In the genomic region with DNA sequence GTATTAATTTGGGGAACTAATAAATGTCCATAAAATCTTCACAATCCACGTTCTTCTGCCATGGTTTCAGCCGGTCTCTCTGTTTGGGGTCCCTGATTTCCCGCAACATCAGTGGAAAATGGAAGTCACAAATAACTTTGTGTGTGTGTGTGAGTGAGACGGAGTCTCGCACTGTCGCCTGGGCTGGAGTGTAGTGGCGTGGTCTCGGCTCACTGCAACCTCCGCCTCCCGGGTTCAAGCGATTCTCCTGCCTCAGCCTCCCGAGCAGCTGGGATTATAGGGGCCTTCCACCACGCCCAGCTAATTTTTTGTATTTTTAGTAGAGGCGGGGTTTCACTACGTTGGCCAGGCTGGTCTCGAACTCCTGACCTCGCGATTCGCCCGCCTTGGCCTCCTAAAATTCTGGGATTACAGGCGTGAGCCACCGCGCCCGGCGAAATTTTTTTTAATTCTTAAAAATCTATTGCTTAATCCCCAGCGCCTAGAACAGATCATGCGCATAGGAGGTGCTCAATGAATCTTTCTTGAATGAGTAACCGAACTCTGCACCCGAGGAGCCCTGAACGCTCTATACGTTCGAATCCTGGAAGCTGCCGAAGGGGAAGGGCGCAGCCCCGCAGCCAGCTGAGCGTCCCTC, we compare ENCODE assay signal across 8 cellular contexts. TPM values are rescaled to one million over a fixed set of nuclear protein-coding genes. Genes with fewer than 3 reads are reported as not detected.
A peak's percentile ranks its signal among the peaks of the same experiment; 100 is the strongest.
DNase-seq lines count a peak whose midpoint lies in the region; ATAC-seq, FAIRE-seq and TF ChIP-seq lines count a peak whose summit lies in the region.
"Not testable (repeated sequence)": the region's sequence is repeated elsewhere in the genome, so short reads cannot be mapped to it uniquely, and the experiment has no call there.

No MANE protein-coding gene starts in this region.

- FAIRE-seq in astrocyte (lab: Jason Lieb, UNC): not testable (repeated sequence)

- H3K9me3 ChIP-seq in H9 (ENCODE audit: control insufficient read depth, low read depth, low read length); astrocyte (ENCODE audit: insufficient read depth, low read depth, low read length): not testable (repeated sequence)

- H3K9ac ChIP-seq in H9 (ENCODE audit: extremely low read depth, insufficient read length, low read length) (peak overlapping the region; percentile 76), astrocyte (ENCODE audit: low read length) (peak overlapping the region; percentile 93)

- H2BK12ac ChIP-seq in H9 (ENCODE audit: insufficient read length, low read depth, low read length): not testable (repeated sequence)

- peak overlapping the region; percentile 97 for H3K4me3 ChIP-seq in astrocyte (ENCODE audit: insufficient read depth, low read depth, low read length)

- not testable (repeated sequence) for H2BK120ac ChIP-seq in H9 (ENCODE audit: low read depth, low read length, poor library complexity, severe bottlenecking)

- H2BK5ac ChIP-seq in H9 (ENCODE audit: insufficient read length, low read length): not testable (repeated sequence)

- H4K8ac ChIP-seq in H9 (replicated peaks; ENCODE audit: insufficient read length, low read depth, low read length): not testable (repeated sequence)

- H3K27me3 Mint-ChIP-seq in H9 (ENCODE audit: low read depth); astrocyte (ENCODE audit: low read depth, unreplicated experiment): not testable (repeated sequence)
- peaks cover 11% of the 10 kb centered on the region for H3K27me3 Mint-ChIP-seq in nephron progenitor cell (ENCODE audit: low read depth, poor library complexity)

- intact Hi-C loops in Right ventricle myocardium inferior (cut with DNase I): loop anchor here (5.0 to 10.0 kb wide), 2 partner anchors 59 to 159 kb away; partner anchors contain the start of genes CDR2L and NUP85

- H3T11ph ChIP-seq in H9 (ENCODE audit: low read length): not testable (repeated sequence)

- H4K91ac ChIP-seq in H9 (ENCODE audit: insufficient read length, low read depth, low read length): not testable (repeated sequence)

- H3K36me3 Mint-ChIP-seq in H9 (ENCODE audit: insufficient read depth in 1 of 3, low read depth in 3 of 3): peaks cover 17 to 42% (median 29%) of the 10 kb centered on the region in 3 experiments; a peak in 6 of 7 replicates
- H3K36me3 Mint-ChIP-seq in astrocyte (ENCODE audit: low read depth, unreplicated experiment): not testable (repeated sequence)
- peaks cover 24% of the 10 kb centered on the region for H3K36me3 Mint-ChIP-seq in nephron progenitor cell (ENCODE audit: low read depth)

- H3K79me2 ChIP-seq in H9 (ENCODE audit: insufficient read depth, low read length) (peaks cover 13% of the 10 kb centered on the region; the same call in 1 of the 2 replicates), astrocyte (ENCODE audit: insufficient read depth, low read length) (peaks cover 26% of the 10 kb centered on the region)

- in situ Hi-C loops in KBM-7 (cut with MboI; ENCODE audit: low pct_unique_long_range_greater_than_20kb, low sequenced_read_pairs): not testable (repeated sequence)

- H3K4me2 ChIP-seq in H9 (ENCODE audit: insufficient read depth, insufficient read length, low read length): peak overlapping the region; percentile 55
- H3K4me2 ChIP-seq in astrocyte (ENCODE audit: low read length): peak overlapping the region; percentile 85

- not testable (repeated sequence) for H2AFZ ChIP-seq in H9 (ENCODE audit: low read length)
- H2AFZ ChIP-seq in astrocyte (ENCODE audit: low read depth, low read length): peak overlapping the region; percentile 88

- peaks cover 47 to 54% of the 10 kb centered on the region in 2 experiments for H3K4me1 Mint-ChIP-seq in H9
- H3K4me1 Mint-ChIP-seq in astrocyte (ENCODE audit: low read depth, unreplicated experiment): peaks cover 11% of the 10 kb centered on the region
- H3K4me1 Mint-ChIP-seq in nephron progenitor cell: peaks cover 44% of the 10 kb centered on the region

- H3K79me1 ChIP-seq in H9 (ENCODE audit: insufficient read depth, low read depth, low read length, poor library complexity, severe bottlenecking): not testable (repeated sequence)

- H3K36me3 ChIP-seq in astrocyte (ENCODE audit: insufficient read depth, low read length): not testable (repeated sequence)

- WGBS in H9 (ENCODE audit: extremely low coverage, insufficient read length, low lambda C conversion rate): no CpG with 5 or more reads among the region's 36 CpGs

- H3K27ac ChIP-seq in H9 (ENCODE audit: insufficient read length, low read depth, low read length): not testable (repeated sequence)
- H3K27ac ChIP-seq in astrocyte (ENCODE audit: low read depth, low read length) (peak overlapping the region; percentile 79), temporal lobe (ENCODE audit: low read depth, low read length) (peak overlapping the region; percentile 91)

- not testable (repeated sequence) for H3K4ac ChIP-seq in H9 (ENCODE audit: low read depth, low read length)

- not testable (repeated sequence) for H4K20me1 ChIP-seq in H9 (ENCODE audit: control insufficient read depth, insufficient read depth, insufficient read length)
- H4K20me1 ChIP-seq in astrocyte (ENCODE audit: insufficient read depth, low read length): peaks cover 14% of the 10 kb centered on the region

- not testable (repeated sequence) for H3K18ac ChIP-seq in H9 (ENCODE audit: insufficient read length, low read depth, low read length)

- H3K9me3 Mint-ChIP-seq in H9; astrocyte (ENCODE audit: unreplicated experiment); nephron progenitor cell: not testable (repeated sequence)

- not testable (repeated sequence) for H3K23me2 ChIP-seq in H9 (ENCODE audit: insufficient read length, low read depth, low read length, poor library complexity, severe bottlenecking)

- DNase-seq in EH (ENCODE audit: low read depth) (peak; percentile 84), KBM-7 (peak; percentile 69), SKM-1 treated with dmso at 0.1 percent for 144 hours (lab: John Stamatoyannopoulos, UW; ENCODE audit: unreplicated experiment) (peak; percentile 53), astrocyte (ENCODE audit: low read depth) (peak; percentile 56)
- DNase-seq in H9; Right ventricle myocardium inferior (ENCODE audit: missing footprints); nephron progenitor cell: not testable (repeated sequence)

- ATAC-seq in Right ventricle myocardium inferior: peak; percentile 6

- H2BK15ac ChIP-seq in H9 (ENCODE audit: low read depth, low read length): not testable (repeated sequence)

- H3K56ac ChIP-seq in H9 (ENCODE audit: insufficient read length, low read depth, low read length): not testable (repeated sequence)

- not testable (repeated sequence) for H2BK20ac ChIP-seq in H9 (ENCODE audit: low read depth, low read length, poor library complexity, severe bottlenecking)

- H3K4me3 Mint-ChIP-seq in H9 (peak overlapping the region; percentile 96 to 98), astrocyte (ENCODE audit: unreplicated experiment) (peak overlapping the region; percentile 96), nephron progenitor cell (peak overlapping the region; percentile 96)

- H3K27ac Mint-ChIP-seq in H9: peak overlapping the region; percentile 85 to 96 (median 95)
- H3K27ac Mint-ChIP-seq in astrocyte (ENCODE audit: unreplicated experiment): peak overlapping the region; percentile 86
- H3K27ac Mint-ChIP-seq in nephron progenitor cell: peak overlapping the region; percentile 96

- not testable (repeated sequence) for H3K27me3 ChIP-seq in H9 (ENCODE audit: insufficient read depth, low read length); astrocyte (ENCODE audit: insufficient read depth, low read length)

- not testable (repeated sequence) for H4K5ac ChIP-seq in H9 (ENCODE audit: insufficient read length, low read depth, low read length)

- H2AK5ac ChIP-seq in H9 (ENCODE audit: insufficient read length, low read length): not testable (repeated sequence)

- peak overlapping the region; percentile 72 for H3K14ac ChIP-seq in H9 (ENCODE audit: insufficient read depth, low read length)

- H3K23ac ChIP-seq in H9 (ENCODE audit: insufficient read length, low read depth, low read length): not testable (repeated sequence)

- H3K4me1 ChIP-seq in H9 (ENCODE audit: insufficient read depth, low read length): not testable (repeated sequence)
- H3K4me1 ChIP-seq in astrocyte (ENCODE audit: insufficient read depth, low read length): peaks cover 13% of the 10 kb centered on the region

- TF ChIP-seq CTCF in H9 (conservative IDR thresholded peaks at IDR 0.05); astrocyte (IDR thresholded peaks at IDR 0.05; ENCODE audit: insufficient read depth, low read depth, low read length); nephron progenitor cell (IDR thresholded peaks at IDR 0.05): not testable (repeated sequence)

RNA-seq across cellular contexts. Expression of gene ATP5PD, which starts 0.7 kb away (rescaled TPM):
- 344 TPM in 2 replicates for total RNA-seq in H9 (2021)
- total RNA-seq in astrocyte: 238 and 239 TPM in 2 replicates
- total RNA-seq in Right ventricle myocardium inferior: 863 TPM
- 75.0 TPM for total RNA-seq in temporal lobe

RNA-seq across cellular contexts. Expression of gene KCTD2, which starts 1.0 kb away (rescaled TPM):
- total RNA-seq in H9 (2021) (40.1 and 41.6 TPM in 2 replicates), astrocyte (17.1 and 18.6 TPM in 2 replicates), Right ventricle myocardium inferior (26.7 TPM), temporal lobe (29.7 TPM)

RNA-seq across cellular contexts. Expression of gene MRPL58, which starts 33.6 kb away (rescaled TPM):
- total RNA-seq in H9 (2021): 41.0 and 43.2 TPM in 2 replicates
- 23.8 and 24.4 TPM in 2 replicates for total RNA-seq in astrocyte
- 51.4 TPM for total RNA-seq in Right ventricle myocardium inferior
- total RNA-seq in temporal lobe: 8.6 TPM

RNA-seq across cellular contexts. Expression of gene SLC16A5, which starts 41.7 kb away (rescaled TPM):
- total RNA-seq in H9 (2021) (17.0 and 17.1 TPM in 2 replicates), astrocyte (7.1 and 10.6 TPM in 2 replicates), Right ventricle myocardium inferior (7.1 TPM), temporal lobe (0.98 TPM)

RNA-seq across cellular contexts. Expression of gene CDR2L, which starts 58.6 kb away (rescaled TPM):
- 23.3 and 24.0 TPM in 2 replicates for total RNA-seq in H9 (2021)
- 59.1 and 62.9 TPM in 2 replicates for total RNA-seq in astrocyte
- 22.1 TPM for total RNA-seq in Right ventricle myocardium inferior
- 5.9 TPM for total RNA-seq in temporal lobe
